1 cellular context compared by ENCODE assay signal in genomic region chr12:125065753-125066570, GRCh38.
TF ChIP-seq lines count a peak whose summit lies in the region.

No MANE protein-coding gene starts in this region.

TF ChIP-seq in WTC11, 78 proteins besides CTCF, POLR2A, EP300 and RAD21 (continued from another document):
- TF ChIP-seq PRDM15 (CRISPR knock-in tag; IDR thresholded peaks at IDR 0.05): no peak
- TF ChIP-seq SMAD3 (CRISPR knock-in tag; IDR thresholded peaks at IDR 0.05; ENCODE audit: borderline replicate concordance): no peak
- TF ChIP-seq ZNF512 (CRISPR knock-in tag; IDR thresholded peaks at IDR 0.05; ENCODE audit: borderline replicate concordance): no peak
- TF ChIP-seq ZNF281 (CRISPR knock-in tag; IDR thresholded peaks at IDR 0.05): no peak
- TF ChIP-seq ZBTB21 (CRISPR knock-in tag; IDR thresholded peaks at IDR 0.05; ENCODE audit: borderline replicate concordance): no peak
- no peak for TF ChIP-seq SMAD4 (CRISPR knock-in tag; IDR thresholded peaks at IDR 0.05)
- TF ChIP-seq MXD4 (CRISPR knock-in tag; IDR thresholded peaks at IDR 0.05; ENCODE audit: borderline replicate concordance): no peak
- TF ChIP-seq CDX4 (CRISPR knock-in tag; IDR thresholded peaks at IDR 0.05; ENCODE audit: borderline replicate concordance): no peak
- TF ChIP-seq E2F4 (CRISPR knock-in tag; IDR thresholded peaks at IDR 0.05; ENCODE audit: borderline replicate concordance, low read depth): no peak
- no peak for TF ChIP-seq ZNF416 (CRISPR knock-in tag; IDR thresholded peaks at IDR 0.05)
- no peak for TF ChIP-seq ATF2 (CRISPR knock-in tag; IDR thresholded peaks at IDR 0.05; ENCODE audit: borderline replicate concordance, low read depth)
- no peak for TF ChIP-seq ATF6 (CRISPR knock-in tag; IDR thresholded peaks at IDR 0.05)
- no peak for TF ChIP-seq FOXP4 (CRISPR knock-in tag; IDR thresholded peaks at IDR 0.05)
- TF ChIP-seq E2F5 (CRISPR knock-in tag; IDR thresholded peaks at IDR 0.05): 0 out of 2 replicates have a peak, but pooled peaks have one; percentile 6
- TF ChIP-seq STAT6 (CRISPR knock-in tag; conservative IDR thresholded peaks at IDR 0.05; ENCODE audit: low read depth): no peak
- TF ChIP-seq ZNF263 (CRISPR knock-in tag; IDR thresholded peaks at IDR 0.05; ENCODE audit: low read depth): peak; percentile 29; the same call in 1 of the 2 replicates
- 0 out of 2 replicates have a peak, but pooled peaks have one; percentile 40 for TF ChIP-seq TP53 (CRISPR knock-in tag; IDR thresholded peaks at IDR 0.05)
- TF ChIP-seq SOX15 (CRISPR knock-in tag; IDR thresholded peaks at IDR 0.05): no peak
